In the genomic region with DNA sequence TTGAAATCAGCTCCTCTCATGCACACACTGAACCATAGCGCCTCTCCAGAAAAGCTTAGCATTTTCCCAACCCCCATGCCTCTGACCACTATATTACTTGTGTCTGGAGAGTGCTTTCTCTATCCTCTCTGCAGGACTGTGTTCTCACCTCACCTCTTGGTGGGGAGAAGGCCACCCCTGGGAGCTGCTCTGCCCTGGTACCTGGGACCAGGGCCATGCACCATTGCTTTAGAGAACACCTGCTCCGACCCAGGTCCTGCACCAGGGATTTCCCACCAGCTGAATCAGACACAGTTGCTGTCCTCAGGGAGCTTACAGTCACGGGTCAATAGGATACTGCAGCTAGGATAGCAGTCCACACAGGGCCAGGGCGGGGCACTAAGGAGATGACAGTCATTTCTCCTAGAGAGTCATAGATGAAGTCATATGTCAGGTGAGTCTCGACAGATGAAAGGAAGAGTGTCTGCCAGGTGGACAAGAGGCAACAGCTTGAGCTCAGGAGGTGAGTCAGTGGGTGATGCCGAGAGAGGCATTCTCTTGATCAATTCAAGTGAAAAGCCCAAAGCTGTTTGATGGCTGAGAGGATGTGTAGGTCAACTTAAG, we compare ENCODE assay signal across 8 cellular contexts.
DNase-seq lines count a peak whose midpoint lies in the region; ATAC-seq and TF ChIP-seq lines count a peak whose summit lies in the region.

No MANE protein-coding gene starts in this region.

- no peak for DNase-seq in GM20000 (ENCODE audit: low spot score)

- peaks cover 9% of the 10 kb centered on the region for H3K27me3 Mint-ChIP-seq in activated naive CD4-positive, alpha-beta T cell treated with anti-CD3 and anti-CD28 coated beads, Interleukin-2, amount 50 U/mL, for 24 hours

- H3K36me3 ChIP-seq in parathyroid adenoma (ENCODE audit: control insufficient read depth, insufficient read depth, low read length): no peaks in the 10 kb centered on the region

- no peaks in the 10 kb centered on the region for H3K9me3 Mint-ChIP-seq in activated naive CD4-positive, alpha-beta T cell treated with anti-CD3 and anti-CD28 coated beads, Interleukin-2, amount 50 U/mL, for 24 hours

- peak overlapping the region; percentile 45 for H2AFZ ChIP-seq in parathyroid adenoma

- peaks cover 17% of the 10 kb centered on the region for H3K4me1 ChIP-seq in parathyroid adenoma

- no peak overlapping the region for H3K4me3 ChIP-seq in parathyroid adenoma (ENCODE audit: low read depth, low read length)

- H3K36me3 Mint-ChIP-seq in activated naive CD4-positive, alpha-beta T cell treated with anti-CD3 and anti-CD28 coated beads, Interleukin-2, amount 50 U/mL, for 24 hours: no peaks in the 10 kb centered on the region

- peak overlapping the region; percentile 96 for H3K4me3 Mint-ChIP-seq in activated naive CD4-positive, alpha-beta T cell treated with anti-CD3 and anti-CD28 coated beads, Interleukin-2, amount 50 U/mL, for 24 hours

- H3K27ac ChIP-seq in parathyroid adenoma: no peak overlapping the region

- no peak overlapping the region for H3K9ac ChIP-seq in parathyroid adenoma

- peak overlapping the region; percentile 87 for H3K27ac Mint-ChIP-seq in activated naive CD4-positive, alpha-beta T cell treated with anti-CD3 and anti-CD28 coated beads, Interleukin-2, amount 50 U/mL, for 24 hours

- H3K27me3 ChIP-seq in parathyroid adenoma (ENCODE audit: control insufficient read depth, insufficient read depth, low read length): no peaks in the 10 kb centered on the region

- H3K79me2 ChIP-seq in parathyroid adenoma: peaks cover 27% of the 10 kb centered on the region

- no peaks in the 10 kb centered on the region for H3K9me3 ChIP-seq in parathyroid adenoma (ENCODE audit: control insufficient read depth, low read length)

- peaks cover 36% of the 10 kb centered on the region for H3K4me1 Mint-ChIP-seq in activated naive CD4-positive, alpha-beta T cell treated with anti-CD3 and anti-CD28 coated beads, Interleukin-2, amount 50 U/mL, for 24 hours

- no peak for TF ChIP-seq CTCF in parathyroid adenoma (IDR thresholded peaks at IDR 0.05)
- no peak for TF ChIP-seq CTCF in GM20000 (IDR thresholded peaks at IDR 0.05; ENCODE audit: extremely low read depth, missing control alignments)

- H3K4me2 ChIP-seq in parathyroid adenoma (ENCODE audit: low read length): no peak overlapping the region

- ATAC-seq in GM18861 (IDR thresholded peaks at IDR 0.05; ENCODE audit: unreplicated experiment) (peak; percentile 13), HG03439 (IDR thresholded peaks at IDR 0.05; ENCODE audit: unreplicated experiment) (peak; percentile 12), GM18858 (IDR thresholded peaks at IDR 0.05; ENCODE audit: unreplicated experiment) (no peak), HG03097 (IDR thresholded peaks at IDR 0.05; ENCODE audit: low FRiP score, unreplicated experiment) (no peak), HG03025 (IDR thresholded peaks at IDR 0.05; ENCODE audit: low FRiP score, unreplicated experiment) (no peak)

Comparison
In these comparisons a context has a peak if more than half of its experiments do, and no peak if none do; other contexts are left out.
1. ATAC-seq: peak in GM18861 (single experiment) and HG03439 (single experiment); none in GM18858 (single experiment), HG03097 (single experiment) and HG03025 (single experiment).